Comparison of ENCODE assay signal across 8 cellular contexts in the genomic region with DNA sequence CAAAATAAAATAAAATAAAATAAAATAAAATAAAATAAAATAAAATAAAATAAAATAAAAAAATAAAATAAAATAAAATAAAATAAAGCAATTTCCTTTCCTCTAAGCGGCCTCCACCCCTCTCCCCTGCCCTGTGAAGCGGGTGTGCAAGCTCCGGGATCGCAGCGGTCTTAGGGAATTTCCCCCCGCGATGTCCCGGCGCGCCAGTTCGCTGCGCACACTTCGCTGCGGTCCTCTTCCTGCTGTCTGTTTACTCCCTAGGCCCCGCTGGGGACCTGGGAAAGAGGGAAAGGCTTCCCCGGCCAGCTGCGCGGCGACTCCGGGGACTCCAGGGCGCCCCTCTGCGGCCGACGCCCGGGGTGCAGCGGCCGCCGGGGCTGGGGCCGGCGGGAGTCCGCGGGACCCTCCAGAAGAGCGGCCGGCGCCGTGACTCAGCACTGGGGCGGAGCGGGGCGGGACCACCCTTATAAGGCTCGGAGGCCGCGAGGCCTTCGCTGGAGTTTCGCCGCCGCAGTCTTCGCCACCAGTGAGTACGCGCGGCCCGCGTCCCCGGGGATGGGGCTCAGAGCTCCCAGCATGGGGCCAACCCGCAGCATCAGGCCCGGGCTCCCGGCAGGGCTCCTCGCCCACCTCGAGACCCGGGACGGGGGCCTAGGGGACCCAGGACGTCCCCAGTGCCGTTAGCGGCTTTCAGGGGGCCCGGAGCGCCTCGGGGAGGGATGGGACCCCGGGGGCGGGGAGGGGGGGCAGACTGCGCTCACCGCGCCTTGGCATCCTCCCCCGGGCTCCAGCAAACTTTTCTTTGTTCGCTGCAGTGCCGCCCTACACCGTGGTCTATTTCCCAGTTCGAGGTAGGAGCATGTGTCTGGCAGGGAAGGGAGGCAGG. TPM values are rescaled to one million over a fixed set of nuclear protein-coding genes. Genes with fewer than 3 reads are reported as not detected.
DNase-seq lines count a peak whose midpoint lies in the region; ATAC-seq and TF ChIP-seq lines count a peak whose summit lies in the region.

A gene (plus strand): TSS at position 494 of the 886 bp plus-strand sequence. CDS start 32 bp downstream, at position 526.

- H3K27ac Mint-ChIP-seq in nephron, result peak within 1 kb of the TSS; percentile 88 to 95 (median 94)

- H3K9me3 Mint-ChIP-seq in nephron, result no peaks in the 10 kb centered on the region

- TF ChIP-seq POLR2A in GM19193 (IDR thresholded peaks at IDR 0.05; ENCODE audit: extremely low read depth, insufficient read depth, insufficient read length), result peak; percentile 98

- TF ChIP-seq CTCF in fibroblast of pulmonary artery (IDR thresholded peaks at IDR 0.05; ENCODE audit: low read length, missing control alignments) (peak; percentile 31), nephron (IDR thresholded peaks at IDR 0.05; ENCODE audit: unreplicated experiment in 3 of 3) (peak; percentile 93 to 95 (median 94))

- DNase-seq in C1 segment of cervical spinal cord (lab: John Stamatoyannopoulos, UW), result peak; percentile 9 to 89 (median 72)
- peak; percentile 89 for DNase-seq in RPMI7951 (ENCODE audit: low read depth)
- DNase-seq in activated T-helper 1 cell treated with anti-CD3 and anti-CD28 coated beads, Interleukin-2, amount 50 U/mL, for 16 hours (ENCODE audit: low read depth in 1 of 2, low spot score in 1 of 2), result peak; percentile 63 to 67
- peak; percentile 91 for DNase-seq in fibroblast of pulmonary artery (ENCODE audit: low read depth)
- peak; percentile 90 for DNase-seq in stimulated activated naive CD8-positive, alpha-beta T cell treated with anti-CD3 and anti-CD28 coated beads, Interleukin-15, Interleukin-2, amounts not matched to agents 100 U/mL and 50 U/mL, for 24 hours

- peaks cover 32% of the 10 kb centered on the region for H3K4me1 Mint-ChIP-seq in nephron

- peaks cover 41% of the 10 kb centered on the region for H3K27me3 Mint-ChIP-seq in nephron (ENCODE audit: low read depth)

- H3K4me3 ChIP-seq in fibroblast of pulmonary artery (replicated peaks; ENCODE audit: low read depth, low read length), result peak within 1 kb of the TSS; percentile 69

- H3K36me3 Mint-ChIP-seq in nephron (ENCODE audit: low read depth), result peaks cover 31% of the 10 kb centered on the region

- ATAC-seq in HG03520 (IDR thresholded peaks at IDR 0.05; ENCODE audit: unreplicated experiment), result peak; percentile 53
- peak; percentile 93 for ATAC-seq in stimulated activated naive CD8-positive, alpha-beta T cell treated with anti-CD3 and anti-CD28 coated beads, Interleukin-15, Interleukin-2, amounts not matched to agents 100 U/mL and 50 U/mL, for 24 hours

- peak within 1 kb of the TSS; percentile 92 to 97 (median 94) for H3K4me3 Mint-ChIP-seq in nephron

RNA-seq across cellular contexts. Expression of the gene that starts here (rescaled TPM):
- 1,090 and 1,270 TPM in 2 replicates for total RNA-seq in RPMI7951 (2014; rRNA removed; shearing (Covaris generic))

Comparison
In these comparisons a context has a peak if more than half of its experiments do, and no peak if none do; other contexts are left out.
1. Peak in every context shown above with its lines: DNase-seq, ATAC-seq and H3K4me3 ChIP-seq.